Comparison of ENCODE assay signal across 8 cellular contexts in genomic region chr16:31073823-31074072, GRCh38. TPM values are rescaled to one million over a fixed set of nuclear protein-coding genes. Genes with fewer than 3 reads are reported as not detected.
A peak's percentile ranks its signal among the peaks of the same experiment; 100 is the strongest.
DNase-seq lines count a peak whose midpoint lies in the region; ATAC-seq, FAIRE-seq and TF ChIP-seq lines count a peak whose summit lies in the region.

No MANE protein-coding gene starts in this region.

- no peak for TF ChIP-seq CTCF in pancreas (IDR thresholded peaks at IDR 0.05)

- no peaks in the 10 kb centered on the region for H3K9me3 ChIP-seq in MG63
- no peaks in the 10 kb centered on the region for H3K9me3 ChIP-seq in effector memory CD4-positive, alpha-beta T cell (ENCODE audit: control insufficient read depth, low read length)
- no peaks in the 10 kb centered on the region for H3K9me3 ChIP-seq in pancreas

- 0% methylated on average over 7 of the region's 7 CpGs for WGBS in pancreas, 2 donors

- H3K36me3 ChIP-seq in MG63: peaks cover 35% of the 10 kb centered on the region
- H3K36me3 ChIP-seq in effector memory CD4-positive, alpha-beta T cell (ENCODE audit: control insufficient read depth, insufficient read depth, low read length): peaks cover 27% of the 10 kb centered on the region
- H3K36me3 ChIP-seq in pancreas: peaks cover 0 to 23% (median 12%) of the 10 kb centered on the region in 3 donors

- peak overlapping the region; percentile 92 for H3K27ac ChIP-seq in effector memory CD4-positive, alpha-beta T cell (ENCODE audit: insufficient read depth, low read length, poor library complexity, severe bottlenecking)
- H3K27ac ChIP-seq in pancreas: peak overlapping the region; percentile 56 to 90 (median 83)

- peak; percentile 34 for TF ChIP-seq POLR2A in GM19193 (IDR thresholded peaks at IDR 0.05; ENCODE audit: extremely low read depth, insufficient read depth, insufficient read length)

- H3K4me3 ChIP-seq in MG63: peak overlapping the region; percentile 94
- H3K4me3 ChIP-seq in effector memory CD4-positive, alpha-beta T cell (ENCODE audit: insufficient read depth, low read depth, low read length, poor library complexity, severe bottlenecking): peak overlapping the region; percentile 91
- peak overlapping the region; percentile 65 to 100 (median 90) for H3K4me3 ChIP-seq in pancreas

- DNase-seq in MG63 (no peak), pancreas (no peak), NCI-H2171 treated with DMSO at 0.1 percent for 48 hours (lab: John Stamatoyannopoulos, UW) (no peak), DMS 273 treated with DMSO at 0.1 percent for 48 hours (lab: John Stamatoyannopoulos, UW) (no peak), amygdala (lab: John Stamatoyannopoulos, UW) (no peak)
- DNase-seq in effector memory CD4-positive, alpha-beta T cell: no peak

- H3K27me3 ChIP-seq in MG63 (no peaks in the 10 kb centered on the region), pancreas (no peaks in the 10 kb centered on the region)
- H3K27me3 ChIP-seq in effector memory CD4-positive, alpha-beta T cell (replicated peaks; ENCODE audit: control insufficient read depth, insufficient read depth, low read length, poor library complexity, severe bottlenecking): no peaks in the 10 kb centered on the region

- no peak for ATAC-seq in pancreas
- no peak for ATAC-seq in GM21529 (IDR thresholded peaks at IDR 0.05; ENCODE audit: unreplicated experiment)

- intact Hi-C loops in pancreas (cut with DNase I): no loop called here

- FAIRE-seq in pancreas (lab: Jason Lieb, UNC): no peak

- H3K4me1 ChIP-seq in effector memory CD4-positive, alpha-beta T cell (ENCODE audit: control insufficient read depth, insufficient read depth, low read length, poor library complexity, severe bottlenecking): peaks cover 20% of the 10 kb centered on the region
- peaks cover 0 to 12% (median 5%) of the 10 kb centered on the region in 3 donors for H3K4me1 ChIP-seq in pancreas

RNA-seq across cellular contexts. Expression of gene ZNF668, which starts 0.3 kb away (rescaled TPM):
- 34.1 and 47.4 TPM in 2 replicates for total RNA-seq in MG63 (2014; rRNA removed; shearing (Covaris generic); ENCODE audit: low replicate concordance)
- total RNA-seq in pancreas: 1 to 10 TPM; 1.5 to 5.5 (median 3.3) TPM
- 1 to 10 TPM; 4.5 to 6.4 TPM for polyA plus RNA-seq in pancreas

RNA-seq across cellular contexts. Expression of gene ZNF646, which starts 0.5 kb away (rescaled TPM):
- total RNA-seq in MG63 (2014; rRNA removed; shearing (Covaris generic); ENCODE audit: low replicate concordance): 11.4 and 11.5 TPM in 2 replicates
- 10 to 100 TPM in 1 of 6 donors, 1 to 10 TPM in 5; 5.6 to 12.6 (median 7.0) TPM for total RNA-seq in pancreas
- 10 to 100 TPM in 1 of 2 donors, 1 to 10 TPM in 1; 3.9 to 10.7 TPM for polyA plus RNA-seq in pancreas

RNA-seq across cellular contexts. Expression of gene PRSS53, which starts 15.0 kb away (rescaled TPM):
- total RNA-seq in MG63 (2014; rRNA removed; shearing (Covaris generic); ENCODE audit: low replicate concordance): 1.7 and 1.9 TPM in 2 replicates
- total RNA-seq in pancreas: 1 to 10 TPM in 5 of 6 donors, under 1 TPM in 1; 0.52 to 2.1 (median 1.3) TPM
- 1 to 10 TPM; 5.3 to 8.2 TPM for polyA plus RNA-seq in pancreas

RNA-seq across cellular contexts. Expression of gene VKORC1, which starts 20.8 kb away (rescaled TPM):
- 146 and 155 TPM in 2 replicates for total RNA-seq in MG63 (2014; rRNA removed; shearing (Covaris generic); ENCODE audit: low replicate concordance)
- 10 to 100 TPM; 37.7 to 54.3 (median 49.7) TPM for total RNA-seq in pancreas
- polyA plus RNA-seq in pancreas: 10 to 100 TPM; 50.2 to 90.9 TPM

RNA-seq across cellular contexts. Expression of gene BCKDK, which starts 34.4 kb away (rescaled TPM):
- total RNA-seq in MG63 (2014; rRNA removed; shearing (Covaris generic); ENCODE audit: low replicate concordance): 24.1 and 42.5 TPM in 2 replicates
- total RNA-seq in pancreas: 10 to 100 TPM; 25.7 to 64.2 (median 37.0) TPM
- 10 to 100 TPM; 27.4 to 30.7 TPM for polyA plus RNA-seq in pancreas
